ENCODE assay signal across 8 cellular contexts in genomic region chr7:43454936-43455518, GRCh38.
DNase-seq lines count a peak whose midpoint lies in the region; ATAC-seq and TF ChIP-seq lines count a peak whose summit lies in the region.

No MANE protein-coding gene starts in this region.

- peaks cover 14% of the 10 kb centered on the region for H3K4me1 Mint-ChIP-seq in CD14-positive monocyte

- CTCF ChIA-PET in SK-N-SH (lab: Yijun Ruan, JAX), result interaction anchor here (0.6 to 7.7 kb wide), 51 partner anchors 8 to 840 kb away, joined by 3 to 79 read pairs (median 4); partner anchors contain the start of genes MRPL32, PSMA2 and STK17A

- H3K9me3 ChIP-seq in SK-N-SH, result no peaks in the 10 kb centered on the region
- no peaks in the 10 kb centered on the region for H3K9me3 ChIP-seq in smooth muscle cell (replicated peaks; ENCODE audit: low read depth)

- H3K4me1 ChIP-seq in SK-N-SH (ENCODE audit: control insufficient read depth in 1 of 2, insufficient read depth in 2 of 2, low read depth in 1 of 2, low read length in 1 of 2) (peaks cover 0 to 2% of the 10 kb centered on the region in 2 experiments; a peak in 1 of 4 replicates), foreskin keratinocyte (no peaks in the 10 kb centered on the region), smooth muscle cell (ENCODE audit: low read depth) (peaks cover 3% of the 10 kb centered on the region)

- 39% methylated on average over 8 of the region's 8 CpGs for WGBS in SK-N-SH (ENCODE audit: low lambda C conversion rate)
- WGBS in smooth muscle cell (ENCODE audit: low lambda C conversion rate), result 24% methylated on average over 8 of the region's 8 CpGs

- peak; percentile 72 for TF ChIP-seq CTCF in CD14-positive monocyte (IDR thresholded peaks at IDR 0.05)
- peak; percentile 70 for TF ChIP-seq CTCF in SK-N-SH (IDR thresholded peaks at IDR 0.05)
- peak; percentile 78 for TF ChIP-seq CTCF in foreskin keratinocyte (conservative IDR thresholded peaks at IDR 0.05)
- peak; percentile 57 for TF ChIP-seq CTCF in smooth muscle cell (IDR thresholded peaks at IDR 0.05; ENCODE audit: borderline replicate concordance, insufficient read depth, poor library complexity, severe bottlenecking)

- peak overlapping the region in 1 of 2 donors; percentile 47 for H3K4me3 Mint-ChIP-seq in CD14-positive monocyte

- intact Hi-C loops in CD14-positive monocyte (cut with micrococcal nuclease), result loop anchor here in 1 of 2 donors (10.0 kb wide), 1 partner anchor 260 kb away; no protein-coding TSS in a partner anchor

- no peaks in the 10 kb centered on the region for H3K9me3 Mint-ChIP-seq in CD14-positive monocyte

- H2AFZ ChIP-seq in SK-N-SH (ENCODE audit: low read depth) (no peak overlapping the region), smooth muscle cell (ENCODE audit: low read depth) (peak overlapping the region; percentile 80)

- no peak overlapping the region; a peak in 1 of 4 replicates for H3K4me3 ChIP-seq in SK-N-SH (ENCODE audit: low read depth in 2 of 2, low read length in 1 of 2)
- peak overlapping the region; percentile 9 for H3K4me3 ChIP-seq in smooth muscle cell

- no peak overlapping the region for H3K4me2 ChIP-seq in SK-N-SH
- H3K4me2 ChIP-seq in smooth muscle cell, result peak overlapping the region; percentile 65

- H3K27ac Mint-ChIP-seq in CD14-positive monocyte, result no peak overlapping the region

- no peaks in the 10 kb centered on the region for H3K36me3 Mint-ChIP-seq in CD14-positive monocyte

- H3K27me3 Mint-ChIP-seq in CD14-positive monocyte (ENCODE audit: low read depth in 3 of 3), result peaks cover under 1 to 5% (median 4%) of the 10 kb centered on the region in 3 donors

- ATAC-seq in GM18868 (IDR thresholded peaks at IDR 0.05; ENCODE audit: unreplicated experiment), result peak; percentile 71
- peak; percentile 72 for ATAC-seq in HG03520 (IDR thresholded peaks at IDR 0.05; ENCODE audit: unreplicated experiment)
- peak; percentile 55 for ATAC-seq in foreskin keratinocyte
- ATAC-seq in HG03521 (IDR thresholded peaks at IDR 0.05; ENCODE audit: unreplicated experiment), result no peak

- no peaks in the 10 kb centered on the region for H3K36me3 ChIP-seq in SK-N-SH (replicated peaks in 1 of 2; ENCODE audit: control insufficient read depth in 1 of 2, insufficient read depth in 2 of 2, low read length in 1 of 2)
- no peaks in the 10 kb centered on the region for H3K36me3 ChIP-seq in smooth muscle cell (ENCODE audit: low read depth)

- POLR2A ChIA-PET in SK-N-SH (lab: Yijun Ruan, JAX), result no interaction called here

- TF ChIP-seq EP300 in SK-N-SH (IDR thresholded peaks at IDR 0.05; ENCODE audit: borderline replicate concordance in 1 of 2, low read depth in 1 of 2, low read length in 1 of 2), result no peak

- TF ChIP-seq RAD21 in SK-N-SH (IDR thresholded peaks at IDR 0.05; ENCODE audit: low read length), result peak; percentile 76

- H4K20me1 ChIP-seq in SK-N-SH (ENCODE audit: insufficient read depth) (no peaks in the 10 kb centered on the region), smooth muscle cell (ENCODE audit: low read depth) (no peaks in the 10 kb centered on the region)

- H3F3A ChIP-seq in SK-N-SH (replicated peaks; ENCODE audit: insufficient read depth), result no peaks in the 10 kb centered on the region
- H3F3A ChIP-seq in smooth muscle cell (ENCODE audit: low read depth), result no peaks in the 10 kb centered on the region

- H3K9ac ChIP-seq in SK-N-SH (no peak overlapping the region), smooth muscle cell (ENCODE audit: low read depth) (no peak overlapping the region)

- DNase-seq in CD14-positive monocyte (ENCODE audit: low spot score), result no peak
- peak; percentile 70 for DNase-seq in SK-N-SH
- peak; percentile 37 to 63 for DNase-seq in foreskin keratinocyte
- no peak for DNase-seq in smooth muscle cell (lab: John Stamatoyannopoulos, UW; ENCODE audit: unreplicated experiment)
- no peak for DNase-seq in C1 segment of cervical spinal cord (lab: John Stamatoyannopoulos, UW)

- peaks cover 4% of the 10 kb centered on the region; the same call in 1 of the 2 replicates for H3K27me3 ChIP-seq in SK-N-SH (ENCODE audit: insufficient read depth)
- no peaks in the 10 kb centered on the region for H3K27me3 ChIP-seq in foreskin keratinocyte
- H3K27me3 ChIP-seq in smooth muscle cell (ENCODE audit: low read depth), result no peaks in the 10 kb centered on the region

- H3K27ac ChIP-seq in SK-N-SH (ENCODE audit: low read depth in 2 of 2, low read length in 1 of 2) (no peak overlapping the region), foreskin keratinocyte (no peak overlapping the region), smooth muscle cell (ENCODE audit: low read depth) (no peak overlapping the region)

- no peaks in the 10 kb centered on the region for H3K9me2 ChIP-seq in SK-N-SH

- H3K79me2 ChIP-seq in SK-N-SH (ENCODE audit: insufficient read depth) (no peaks in the 10 kb centered on the region), smooth muscle cell (ENCODE audit: low read depth) (no peaks in the 10 kb centered on the region)

TF ChIP-seq in SK-N-SH, 30 proteins besides CTCF, POLR2A, EP300 and RAD21:
- no peak for TF ChIP-seq FOXJ3 (CRISPR knock-in tag; IDR thresholded peaks at IDR 0.05)
- 0 out of 2 replicates have a peak, but pooled peaks have one; percentile 11 for TF ChIP-seq RCOR1 (IDR thresholded peaks at IDR 0.05; ENCODE audit: low read length)
- TF ChIP-seq NFIC (IDR thresholded peaks at IDR 0.05; ENCODE audit: borderline replicate concordance), result no peak
- TF ChIP-seq JUND (IDR thresholded peaks at IDR 0.05), result no peak
- TF ChIP-seq SMC3 (IDR thresholded peaks at IDR 0.05; ENCODE audit: low read depth, low read length), result peak; percentile 38
- no peak for TF ChIP-seq YY1 (IDR thresholded peaks at IDR 0.05; ENCODE audit: low read depth)

Comparison
In these comparisons a context has a peak if more than half of its experiments do, and no peak if none do; other contexts are left out.
1. DNase-seq: peak in SK-N-SH (single experiment) and foreskin keratinocyte (2 of 2); none in CD14-positive monocyte (single experiment), smooth muscle cell (single experiment) and C1 segment of cervical spinal cord (0 of 14).
2. Peak in every context shown above with its lines, with median percentiles within 50 percentile points of each other: CTCF ChIP-seq.